In genomic region chr7:158858592-158859503, GRCh38 we compare ENCODE assay signal across 1 cellular context.
A peak's percentile ranks its signal among the peaks of the same experiment; 100 is the strongest.
TF ChIP-seq lines count a peak whose summit lies in the region.

No MANE protein-coding gene starts in this region.

TF ChIP-seq in K562, 482 proteins besides CTCF, POLR2A, EP300 and RAD21 (continued from another document):
- peak in 1 of 2 experiments; percentile 53 for TF ChIP-seq AFF1 (IDR thresholded peaks at IDR 0.05; ENCODE audit: low read depth in 1 of 2, partially characterized antibody in 2 of 2)
- TF ChIP-seq ZNF324 (CRISPR knock-in tag; IDR thresholded peaks at IDR 0.05) = no peak
- TF ChIP-seq ZBTB17 (CRISPR knock-in tag; IDR thresholded peaks at IDR 0.05) = no peak
- peak in 1 of 2 experiments; percentile 65; a peak in 1 of 4 replicates for TF ChIP-seq MLLT1 (IDR thresholded peaks at IDR 0.05)
- TF ChIP-seq TBL1XR1 (IDR thresholded peaks at IDR 0.05; ENCODE audit: low read length in 2 of 2) = no peak
- no peak for TF ChIP-seq ZFP36 (IDR thresholded peaks at IDR 0.05; ENCODE audit: low read depth, low read length, partially characterized antibody)
- TF ChIP-seq ZNF431 (CRISPR knock-in tag; IDR thresholded peaks at IDR 0.05) = no peak
- TF ChIP-seq SETDB1 (IDR thresholded peaks at IDR 0.05; ENCODE audit: low read length) = no peak
- peak; percentile 84 for TF ChIP-seq PCBP1 (IDR thresholded peaks at IDR 0.05; ENCODE audit: low read depth, low read length, poor library complexity, severe bottlenecking)
- TF ChIP-seq BRD4 (IDR thresholded peaks at IDR 0.05) = no peak
- TF ChIP-seq HNRNPK (IDR thresholded peaks at IDR 0.05; ENCODE audit: low read depth, low read length, poor library complexity, severe bottlenecking) = peak; percentile 94
- TF ChIP-seq PTTG1 (tag; IDR thresholded peaks at IDR 0.05; ENCODE audit: low read depth) = 0 out of 2 replicates have a peak, but pooled peaks have one; percentile 9
- TF ChIP-seq CC2D1A (IDR thresholded peaks at IDR 0.05) = no peak
- no peak; the same call in 1 of the 2 replicates for TF ChIP-seq SNIP1 (IDR thresholded peaks at IDR 0.05; ENCODE audit: low read depth)
- TF ChIP-seq GMEB1 (CRISPR knock-in tag; IDR thresholded peaks at IDR 0.05) = peak; percentile 20; the same call in 1 of the 2 replicates
- no peak for TF ChIP-seq IFI16 (CRISPR knock-in tag; IDR thresholded peaks at IDR 0.05)
- TF ChIP-seq POLR2H (tag; IDR thresholded peaks at IDR 0.05; ENCODE audit: low read depth) = peak; percentile 60
- no peak for TF ChIP-seq CAMTA2 (CRISPR knock-in tag; conservative IDR thresholded peaks at IDR 0.05)
- no peak; the same call in 1 of the 2 replicates for TF ChIP-seq HDAC2 (IDR thresholded peaks at IDR 0.05)
- no peak for TF ChIP-seq WHSC1 (IDR thresholded peaks at IDR 0.05; ENCODE audit: low read length)
- TF ChIP-seq ELF2 (CRISPR knock-in tag; IDR thresholded peaks at IDR 0.05) = 0 out of 2 replicates have a peak, but pooled peaks have one; percentile 20
- no peak for TF ChIP-seq ZNF41 (CRISPR knock-in tag; conservative IDR thresholded peaks at IDR 0.05)
- no peak for TF ChIP-seq ZNF444 (CRISPR knock-in tag; IDR thresholded peaks at IDR 0.05)
- TF ChIP-seq CHD2 (IDR thresholded peaks at IDR 0.05; ENCODE audit: low read depth, low read length) = 0 out of 2 replicates have a peak, but pooled peaks have one; percentile 2
- no peak for TF ChIP-seq ZNF280B (CRISPR knock-in tag; IDR thresholded peaks at IDR 0.05)
- TF ChIP-seq AFF4 (CRISPR knock-in tag; IDR thresholded peaks at IDR 0.05) = no peak
- peak; percentile 51 for TF ChIP-seq NFATC3 (IDR thresholded peaks at IDR 0.05)
- TF ChIP-seq NR1H2 (CRISPR knock-in tag; IDR thresholded peaks at IDR 0.05) = no peak
- TF ChIP-seq ZNF512 (tag; IDR thresholded peaks at IDR 0.05) = no peak
- TF ChIP-seq HDAC1 (IDR thresholded peaks at IDR 0.05) = peak in 1 of 2 experiments; percentile 41; a peak in 1 of 4 replicates
- no peak for TF ChIP-seq ZNF263 (CRISPR knock-in tag; IDR thresholded peaks at IDR 0.05; ENCODE audit: borderline replicate concordance)
- TF ChIP-seq TFAM (CRISPR knock-in tag; conservative IDR thresholded peaks at IDR 0.05) = no peak
- peak in 1 of 2 experiments; percentile 42; a peak in 1 of 4 replicates for TF ChIP-seq CSDE1 (IDR thresholded peaks at IDR 0.05)
- 0 out of 2 replicates have a peak, but pooled peaks have one; percentile 14 for TF ChIP-seq ILF3 (IDR thresholded peaks at IDR 0.05; ENCODE audit: borderline replicate concordance)
- TF ChIP-seq HEY1 (CRISPR knock-in tag; IDR thresholded peaks at IDR 0.05; ENCODE audit: borderline replicate concordance) = no peak
- no peak for TF ChIP-seq MAX (CRISPR knock-in tag; IDR thresholded peaks at IDR 0.05)
- peak in 1 of 2 experiments; percentile 15; a peak in 1 of 4 replicates for TF ChIP-seq ZNF318 (IDR thresholded peaks at IDR 0.05; ENCODE audit: borderline replicate concordance in 1 of 2, low read depth in 1 of 2)
